Comparison of ENCODE assay signal across 13 cellular contexts in the genomic region with DNA sequence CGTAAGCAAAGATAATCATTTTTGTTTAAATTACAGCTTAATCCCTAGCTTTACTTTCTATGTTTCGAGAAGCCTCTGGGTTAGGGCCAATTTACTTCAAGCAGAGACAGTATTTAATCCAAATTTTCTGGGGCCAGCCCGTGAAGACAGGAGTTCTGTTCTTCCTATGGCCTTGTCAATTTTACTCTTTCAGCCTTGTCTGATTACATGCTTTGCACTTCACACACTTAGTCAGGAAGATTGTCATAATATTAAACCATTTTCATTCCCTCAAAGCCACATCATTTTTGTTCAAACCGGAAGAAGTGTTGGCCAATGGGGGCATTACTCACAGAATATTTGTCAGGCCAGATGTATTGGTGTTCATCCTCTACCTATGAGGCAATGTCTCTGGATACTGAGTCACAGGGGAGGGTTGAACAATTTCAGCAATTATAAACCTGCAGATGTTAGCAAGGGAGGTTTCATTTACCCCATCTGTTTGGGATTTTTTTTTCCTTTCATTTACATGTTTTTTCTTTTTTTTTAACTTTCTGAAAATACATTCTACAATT.
A peak's percentile ranks its signal among the peaks of the same experiment; 100 is the strongest.
DNase-seq lines count a peak whose midpoint lies in the region; ATAC-seq, FAIRE-seq and TF ChIP-seq lines count a peak whose summit lies in the region.
"Had no signal": no experiment of that assay in that cellular context is flagged by ENCODE, and none has a peak within 500 bp of the region (broad histone marks: within the 10 kb centered on the region; RNA-seq: fewer than 3 reads in every experiment).

No MANE protein-coding gene starts in this region.

- no peak overlapping the region for H3K27ac ChIP-seq in astrocyte (ENCODE audit: low read depth, low read length)
- H3K27ac ChIP-seq in keratinocyte (ENCODE audit: control insufficient read depth, insufficient read depth, low read length) = no peak overlapping the region
- H3K27ac ChIP-seq in effector memory CD4-positive, alpha-beta T cell (ENCODE audit: insufficient read depth, low read length, poor library complexity, severe bottlenecking) = no peak overlapping the region

- peaks cover 4% of the 10 kb centered on the region for H3K4me1 ChIP-seq in astrocyte (ENCODE audit: insufficient read depth, low read length)
- peaks cover 6% of the 10 kb centered on the region for H3K4me1 ChIP-seq in keratinocyte (ENCODE audit: control insufficient read depth, extremely low read depth, insufficient read depth, low read length)
- no peaks in the 10 kb centered on the region for H3K4me1 ChIP-seq in effector memory CD4-positive, alpha-beta T cell (ENCODE audit: control insufficient read depth, insufficient read depth, low read length, poor library complexity, severe bottlenecking)

- H3K4me1 Mint-ChIP-seq in astrocyte (ENCODE audit: low read depth, unreplicated experiment) = no peaks in the 10 kb centered on the region
- H3K4me1 Mint-ChIP-seq in activated CD4-positive, alpha-beta T cell treated with anti-CD3 and anti-CD28 coated beads, Interleukin-2, amount 10 ng/mL, durations not matched to agents 24 days and 14 days = no peaks in the 10 kb centered on the region
- H3K4me1 Mint-ChIP-seq: central memory CD8-positive, alpha-beta T cell had no signal

- no peaks in the 10 kb centered on the region for H3K36me3 ChIP-seq in astrocyte (ENCODE audit: insufficient read depth, low read length)
- H3K36me3 ChIP-seq in keratinocyte (ENCODE audit: control insufficient read depth in 2 of 2, extremely low read depth in 1 of 2, insufficient read depth in 2 of 2, low read length in 2 of 2) = no peaks in the 10 kb centered on the region
- no peaks in the 10 kb centered on the region for H3K36me3 ChIP-seq in effector memory CD4-positive, alpha-beta T cell (ENCODE audit: control insufficient read depth, insufficient read depth, low read length)

- H3K9me1 ChIP-seq in keratinocyte (ENCODE audit: control insufficient read depth, extremely low read depth, insufficient read depth, low read length) = no peaks in the 10 kb centered on the region

- no peaks in the 10 kb centered on the region for H3K36me3 Mint-ChIP-seq in astrocyte (ENCODE audit: low read depth, unreplicated experiment)
- H3K36me3 Mint-ChIP-seq in activated CD4-positive, alpha-beta T cell treated with anti-CD3 and anti-CD28 coated beads, Interleukin-2, amount 10 ng/mL, durations not matched to agents 24 days and 14 days (ENCODE audit: low read depth) = no peaks in the 10 kb centered on the region

- TF ChIP-seq CTCF in AG09309 (IDR thresholded peaks at IDR 0.05; ENCODE audit: control insufficient read depth, insufficient read depth, low read depth, low read length, missing control alignments) = no peak
- TF ChIP-seq CTCF in astrocyte (IDR thresholded peaks at IDR 0.05; ENCODE audit: insufficient read depth, low read depth, low read length) = no peak
- no peak for TF ChIP-seq CTCF in keratinocyte (optimal IDR thresholded peaks at IDR 0.05 in 1 of 3, IDR thresholded peaks at IDR 0.05 in 1 of 3, conservative IDR thresholded peaks at IDR 0.05 in 1 of 3; ENCODE audit: extremely low read depth in 1 of 3, insufficient read depth in 2 of 3, low read length in 3 of 3)

- no peak overlapping the region for H2AFZ ChIP-seq in astrocyte (ENCODE audit: low read depth, low read length)
- no peak overlapping the region for H2AFZ ChIP-seq in keratinocyte (ENCODE audit: control insufficient read depth, low read length)

- no peaks in the 10 kb centered on the region for H3K27me3 Mint-ChIP-seq in astrocyte (ENCODE audit: low read depth, unreplicated experiment)
- H3K27me3 Mint-ChIP-seq in activated CD4-positive, alpha-beta T cell treated with anti-CD3 and anti-CD28 coated beads, Interleukin-2, amount 10 ng/mL, durations not matched to agents 24 days and 14 days = no peaks in the 10 kb centered on the region
- H3K27me3 Mint-ChIP-seq: activated T-cell treated with anti-CD3 and anti-CD28 coated beads, Interleukin-2, amount 50 U/mL, for 24 hours; central memory CD8-positive, alpha-beta T cell had no signal

- H3K9me3 ChIP-seq in astrocyte (ENCODE audit: insufficient read depth, low read depth, low read length) (no peaks in the 10 kb centered on the region), keratinocyte (ENCODE audit: control insufficient read depth, low read depth, low read length) (no peaks in the 10 kb centered on the region)
- no peaks in the 10 kb centered on the region for H3K9me3 ChIP-seq in effector memory CD4-positive, alpha-beta T cell (ENCODE audit: control insufficient read depth, low read length)

- H3K9ac ChIP-seq in astrocyte (ENCODE audit: low read length) (no peak overlapping the region), keratinocyte (ENCODE audit: control insufficient read depth, extremely low read depth, insufficient read depth, low read length) (no peak overlapping the region)

- no peak overlapping the region for H3K4me3 ChIP-seq in AG09309 (ENCODE audit: control insufficient read depth, low read depth, low read length)
- H3K4me3 ChIP-seq in astrocyte (ENCODE audit: insufficient read depth, low read depth, low read length) = no peak overlapping the region
- H3K4me3 ChIP-seq in keratinocyte (ENCODE audit: control insufficient read depth in 2 of 3, extremely low read depth in 1 of 3, insufficient read depth in 2 of 3, low read depth in 1 of 3, low read length in 3 of 3) = no peak overlapping the region
- no peak overlapping the region for H3K4me3 ChIP-seq in effector memory CD4-positive, alpha-beta T cell (ENCODE audit: insufficient read depth, low read depth, low read length, poor library complexity, severe bottlenecking)
- H3K4me3 ChIP-seq: skin epidermis had no signal

- intact Hi-C loops in activated CD4-positive, alpha-beta T cell treated with anti-CD3 and anti-CD28 coated beads, Interleukin-2, amount 10 ng/mL, durations not matched to agents 24 days and 14 days (cut with micrococcal nuclease) = no loop called here

- DNase-seq in AG09309 (ENCODE audit: low read depth) (peak; percentile 74), LHCN-M2 (ENCODE audit: low read depth) (peak; percentile 89), astrocyte (ENCODE audit: low read depth) (peak; percentile 85), keratinocyte (ENCODE audit: low read depth, low spot score) (peak; percentile 41), ureter (ENCODE audit: low spot score) (no peak)
- no peak for DNase-seq in activated CD4-positive, alpha-beta T cell treated with anti-CD3 and anti-CD28 coated beads, Interleukin-2, amount 10 ng/mL, durations not matched to agents 24 days and 14 days
- DNase-seq in effector memory CD4-positive, alpha-beta T cell = no peak
- DNase-seq: activated T-cell treated with anti-CD3 and anti-CD28 coated beads, Interleukin-2, amount 50 U/mL, for 24 hours; hippocampal formation; NCI-H187 had no signal

- H3K79me2 ChIP-seq in astrocyte (ENCODE audit: insufficient read depth, low read length) = no peaks in the 10 kb centered on the region
- no peaks in the 10 kb centered on the region for H3K79me2 ChIP-seq in keratinocyte (ENCODE audit: control insufficient read depth, insufficient read depth, low read length)

- FAIRE-seq in astrocyte (lab: Jason Lieb, UNC) = no peak
- peak; percentile 60 for FAIRE-seq in keratinocyte (lab: Jason Lieb, UNC)

- H3K27ac Mint-ChIP-seq in astrocyte (ENCODE audit: unreplicated experiment) = no peak overlapping the region
- no peak overlapping the region for H3K27ac Mint-ChIP-seq in activated CD4-positive, alpha-beta T cell treated with anti-CD3 and anti-CD28 coated beads, Interleukin-2, amount 10 ng/mL, durations not matched to agents 24 days and 14 days
- H3K27ac Mint-ChIP-seq: activated T-cell treated with anti-CD3 and anti-CD28 coated beads, Interleukin-2, amount 50 U/mL, for 24 hours had no signal

- no peak overlapping the region for H3K4me3 Mint-ChIP-seq in astrocyte (ENCODE audit: unreplicated experiment)
- H3K4me3 Mint-ChIP-seq in activated CD4-positive, alpha-beta T cell treated with anti-CD3 and anti-CD28 coated beads, Interleukin-2, amount 10 ng/mL, durations not matched to agents 24 days and 14 days = no peak overlapping the region
- H3K4me3 Mint-ChIP-seq: activated T-cell treated with anti-CD3 and anti-CD28 coated beads, Interleukin-2, amount 50 U/mL, for 24 hours; central memory CD8-positive, alpha-beta T cell had no signal

- no peaks in the 10 kb centered on the region for H3K9me3 Mint-ChIP-seq in astrocyte (ENCODE audit: unreplicated experiment)
- no peaks in the 10 kb centered on the region for H3K9me3 Mint-ChIP-seq in activated CD4-positive, alpha-beta T cell treated with anti-CD3 and anti-CD28 coated beads, Interleukin-2, amount 10 ng/mL, durations not matched to agents 24 days and 14 days
- H3K9me3 Mint-ChIP-seq: central memory CD8-positive, alpha-beta T cell had no signal

- dilution Hi-C loops in keratinocyte (cut with MboI; ENCODE audit: extremely low pct_ligation_motif_present, low sequenced_read_pairs) = no loop called here

- no peak for ATAC-seq in GM21529 (IDR thresholded peaks at IDR 0.05; ENCODE audit: unreplicated experiment)

- H3K27me3 ChIP-seq in astrocyte (ENCODE audit: insufficient read depth, low read length) (no peaks in the 10 kb centered on the region), keratinocyte (ENCODE audit: control insufficient read depth, extremely low read depth, insufficient read depth, low read length) (no peaks in the 10 kb centered on the region)
- no peaks in the 10 kb centered on the region for H3K27me3 ChIP-seq in effector memory CD4-positive, alpha-beta T cell (replicated peaks; ENCODE audit: control insufficient read depth, insufficient read depth, low read length, poor library complexity, severe bottlenecking)

- H3K4me2 ChIP-seq in astrocyte (ENCODE audit: low read length) (no peak overlapping the region), keratinocyte (ENCODE audit: control insufficient read depth, extremely low read depth, insufficient read depth, low read depth, low read length) (no peak overlapping the region)

- H4K20me1 ChIP-seq in astrocyte (ENCODE audit: insufficient read depth, low read length) = no peaks in the 10 kb centered on the region
- no peaks in the 10 kb centered on the region for H4K20me1 ChIP-seq in keratinocyte (ENCODE audit: control insufficient read depth, extremely low read depth, insufficient read depth, low read length)

Comparison
In these comparisons a context has a peak if more than half of its experiments do, and no peak if none do; other contexts are left out.
1. DNase-seq: peak in AG09309 (single experiment), LHCN-M2 (single experiment), astrocyte (single experiment) and keratinocyte (single experiment); none in activated CD4-positive, alpha-beta T cell treated with anti-CD3 and anti-CD28 coated beads, Interleukin-2, amount 10 ng/mL, durations not matched to agents 24 days and 14 days (single experiment), effector memory CD4-positive, alpha-beta T cell (0 of 3) and ureter (single experiment).